ENCODE assay signal across 2 cellular contexts in the genomic region with DNA sequence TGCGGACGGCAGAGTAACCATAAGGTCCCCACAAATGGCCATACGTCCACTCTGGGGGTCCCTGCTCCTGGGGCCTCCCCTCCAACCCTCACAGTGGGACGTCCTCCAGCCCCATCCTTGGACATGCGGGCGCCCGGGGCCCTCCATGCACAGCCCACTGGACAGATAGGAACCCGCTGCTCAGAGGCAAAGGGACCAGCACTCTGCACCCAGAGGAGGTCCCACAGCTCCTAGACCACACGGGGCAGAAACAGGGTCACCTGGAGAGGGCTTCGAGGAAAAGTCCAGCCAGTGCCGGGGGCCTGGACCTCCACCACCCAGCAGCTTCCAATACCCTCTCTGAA.
TF ChIP-seq lines count a peak whose summit lies in the region.

No MANE protein-coding gene starts in this region.

TF ChIP-seq in IMR-90, 13 proteins besides CTCF, POLR2A, EP300 and RAD21:
- TF ChIP-seq RCOR1 (IDR thresholded peaks at IDR 0.05; ENCODE audit: insufficient replicate concordance, low read length), result no peak
- TF ChIP-seq CEBPB (IDR thresholded peaks at IDR 0.05; ENCODE audit: low read depth, low read length), result no peak
- TF ChIP-seq BHLHE40 (IDR thresholded peaks at IDR 0.05; ENCODE audit: low read depth, low read length), result no peak
- TF ChIP-seq, protein P1, sequence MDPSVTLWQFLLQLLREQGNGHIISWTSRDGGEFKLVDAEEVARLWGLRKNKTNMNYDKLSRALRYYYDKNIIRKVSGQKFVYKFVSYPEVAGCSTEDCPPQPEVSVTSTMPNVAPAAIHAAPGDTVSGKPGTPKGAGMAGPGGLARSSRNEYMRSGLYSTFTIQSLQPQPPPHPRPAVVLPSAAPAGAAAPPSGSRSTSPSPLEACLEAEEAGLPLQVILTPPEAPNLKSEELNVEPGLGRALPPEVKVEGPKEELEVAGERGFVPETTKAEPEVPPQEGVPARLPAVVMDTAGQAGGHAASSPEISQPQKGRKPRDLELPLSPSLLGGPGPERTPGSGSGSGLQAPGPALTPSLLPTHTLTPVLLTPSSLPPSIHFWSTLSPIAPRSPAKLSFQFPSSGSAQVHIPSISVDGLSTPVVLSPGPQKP (IDR thresholded peaks at IDR 0.05; ENCODE audit: borderline replicate concordance, low read depth, low read length), result no peak
- no peak for TF ChIP-seq FOS (IDR thresholded peaks at IDR 0.05; ENCODE audit: low read depth, low read length)
- no peak for TF ChIP-seq NFE2L2 (IDR thresholded peaks at IDR 0.05; ENCODE audit: low read depth, low read length)
TF ChIP-seq in IMR-90: peak in this region for 0.

TF ChIP-seq in H1, 55 proteins besides CTCF, POLR2A, EP300 and RAD21:
- TF ChIP-seq RXRA (IDR thresholded peaks at IDR 0.05; ENCODE audit: insufficient read depth, low read depth, low read length), result no peak
- no peak for TF ChIP-seq CBX8 (IDR thresholded peaks at IDR 0.05; ENCODE audit: borderline replicate concordance, low read depth, low read length)
- no peak for TF ChIP-seq SIRT6 (IDR thresholded peaks at IDR 0.05; ENCODE audit: low read length)
- no peak for TF ChIP-seq BCL11A (IDR thresholded peaks at IDR 0.05; ENCODE audit: low read depth in 2 of 2, low read length in 2 of 2)
- TF ChIP-seq TBP (IDR thresholded peaks at IDR 0.05; ENCODE audit: low read depth, low read length), result no peak
- TF ChIP-seq CHD2 (IDR thresholded peaks at IDR 0.05; ENCODE audit: low read length), result no peak
- no peak for TF ChIP-seq CTBP2 (IDR thresholded peaks at IDR 0.05; ENCODE audit: borderline replicate concordance, insufficient read depth, insufficient read length, low read length)
- no peak for TF ChIP-seq FOSL1 (IDR thresholded peaks at IDR 0.05; ENCODE audit: insufficient read depth, low read depth, low read length)
- TF ChIP-seq BRCA1 (IDR thresholded peaks at IDR 0.05; ENCODE audit: low read depth, low read length), result no peak
- TF ChIP-seq YY1 (IDR thresholded peaks at IDR 0.05; ENCODE audit: low read depth, low read length), result no peak
